Comparison of ENCODE assay signal across 1 cellular context in the genomic region with DNA sequence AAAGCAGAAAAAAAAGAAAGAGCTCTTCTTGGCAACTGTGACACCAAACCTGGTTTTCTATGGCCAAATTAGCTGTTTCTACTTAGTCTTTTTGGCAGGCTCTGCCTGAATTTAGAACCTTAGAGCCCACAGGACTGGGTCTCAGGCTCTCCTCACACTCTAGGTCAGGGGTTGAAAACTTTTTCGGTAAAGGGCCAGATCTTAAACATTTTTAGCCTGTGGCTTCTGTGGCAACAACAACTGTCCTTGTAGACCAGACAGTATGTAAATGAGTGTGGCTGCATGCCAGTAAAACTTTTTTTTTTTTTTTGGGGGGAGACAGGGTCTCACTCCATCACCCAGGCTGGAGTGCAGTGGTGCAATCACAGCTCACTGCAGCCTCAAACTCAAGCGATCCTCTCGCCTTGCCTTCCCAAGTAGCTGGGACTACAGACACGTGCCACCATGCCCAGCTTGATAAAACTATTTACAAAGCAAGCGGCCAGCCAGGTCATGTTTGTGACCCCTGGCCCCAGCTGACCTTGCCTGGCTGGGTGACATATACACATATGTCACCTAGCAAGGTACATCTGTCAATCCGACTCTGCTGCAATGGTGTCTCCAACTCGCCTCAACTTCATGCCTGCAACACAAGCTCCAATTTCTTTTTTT.
TF ChIP-seq lines count a peak whose summit lies in the region.

No MANE protein-coding gene starts in this region.

TF ChIP-seq in HepG2, 621 proteins besides CTCF, POLR2A, EP300 and RAD21 (continued from another document and continues in another):
- TF ChIP-seq, protein P1, sequence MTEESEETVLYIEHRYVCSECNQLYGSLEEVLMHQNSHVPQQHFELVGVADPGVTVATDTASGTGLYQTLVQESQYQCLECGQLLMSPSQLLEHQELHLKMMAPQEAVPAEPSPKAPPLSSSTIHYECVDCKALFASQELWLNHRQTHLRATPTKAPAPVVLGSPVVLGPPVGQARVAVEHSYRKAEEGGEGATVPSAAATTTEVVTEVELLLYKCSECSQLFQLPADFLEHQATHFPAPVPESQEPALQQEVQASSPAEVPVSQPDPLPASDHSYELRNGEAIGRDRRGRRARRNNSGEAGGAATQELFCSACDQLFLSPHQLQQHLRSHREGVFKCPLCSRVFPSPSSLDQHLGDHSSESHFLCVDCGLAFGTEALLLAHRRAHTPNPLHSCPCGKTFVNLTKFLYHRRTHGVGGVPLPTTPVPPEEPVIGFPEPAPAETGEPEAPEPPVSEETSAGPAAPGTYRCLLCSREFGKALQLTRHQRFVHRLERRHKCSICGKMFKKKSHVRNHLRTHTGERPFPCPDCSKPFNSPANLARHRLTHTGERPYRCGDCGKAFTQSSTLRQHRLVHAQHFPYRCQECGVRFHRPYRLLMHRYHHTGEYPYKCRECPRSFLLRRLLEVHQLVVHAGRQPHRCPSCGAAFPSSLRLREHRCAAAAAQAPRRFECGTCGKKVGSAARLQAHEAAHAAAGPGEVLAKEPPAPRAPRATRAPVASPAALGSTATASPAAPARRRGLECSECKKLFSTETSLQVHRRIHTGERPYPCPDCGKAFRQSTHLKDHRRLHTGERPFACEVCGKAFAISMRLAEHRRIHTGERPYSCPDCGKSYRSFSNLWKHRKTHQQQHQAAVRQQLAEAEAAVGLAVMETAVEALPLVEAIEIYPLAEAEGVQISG (CRISPR knock-in tag; IDR thresholded peaks at IDR 0.05) = peak; percentile 73
- TF ChIP-seq, protein P2, sequence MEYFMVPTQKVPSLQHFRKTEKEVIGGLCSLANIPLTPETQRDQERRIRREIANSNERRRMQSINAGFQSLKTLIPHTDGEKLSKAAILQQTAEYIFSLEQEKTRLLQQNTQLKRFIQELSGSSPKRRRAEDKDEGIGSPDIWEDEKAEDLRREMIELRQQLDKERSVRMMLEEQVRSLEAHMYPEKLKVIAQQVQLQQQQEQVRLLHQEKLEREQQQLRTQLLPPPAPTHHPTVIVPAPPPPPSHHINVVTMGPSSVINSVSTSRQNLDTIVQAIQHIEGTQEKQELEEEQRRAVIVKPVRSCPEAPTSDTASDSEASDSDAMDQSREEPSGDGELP (IDR thresholded peaks at IDR 0.05; ENCODE audit: borderline replicate concordance, low read depth) = peak; percentile 86; the same call in 1 of the 2 replicates
- TF ChIP-seq ZNF496 (CRISPR knock-in tag; IDR thresholded peaks at IDR 0.05; ENCODE audit: insufficient replicate concordance) = no peak
- TF ChIP-seq, protein P3, sequence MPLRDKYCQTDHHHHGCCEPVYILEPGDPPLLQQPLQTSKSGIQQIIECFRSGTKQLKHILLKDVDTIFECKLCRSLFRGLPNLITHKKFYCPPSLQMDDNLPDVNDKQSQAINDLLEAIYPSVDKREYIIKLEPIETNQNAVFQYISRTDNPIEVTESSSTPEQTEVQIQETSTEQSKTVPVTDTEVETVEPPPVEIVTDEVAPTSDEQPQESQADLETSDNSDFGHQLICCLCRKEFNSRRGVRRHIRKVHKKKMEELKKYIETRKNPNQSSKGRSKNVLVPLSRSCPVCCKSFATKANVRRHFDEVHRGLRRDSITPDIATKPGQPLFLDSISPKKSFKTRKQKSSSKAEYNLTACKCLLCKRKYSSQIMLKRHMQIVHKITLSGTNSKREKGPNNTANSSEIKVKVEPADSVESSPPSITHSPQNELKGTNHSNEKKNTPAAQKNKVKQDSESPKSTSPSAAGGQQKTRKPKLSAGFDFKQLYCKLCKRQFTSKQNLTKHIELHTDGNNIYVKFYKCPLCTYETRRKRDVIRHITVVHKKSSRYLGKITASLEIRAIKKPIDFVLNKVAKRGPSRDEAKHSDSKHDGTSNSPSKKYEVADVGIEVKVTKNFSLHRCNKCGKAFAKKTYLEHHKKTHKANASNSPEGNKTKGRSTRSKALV (CRISPR knock-in tag; IDR thresholded peaks at IDR 0.05) = no peak
- peak; percentile 33; the same call in 1 of the 2 replicates for TF ChIP-seq FOSL1 (CRISPR knock-in tag; IDR thresholded peaks at IDR 0.05; ENCODE audit: borderline replicate concordance)
- TF ChIP-seq, protein P4, sequence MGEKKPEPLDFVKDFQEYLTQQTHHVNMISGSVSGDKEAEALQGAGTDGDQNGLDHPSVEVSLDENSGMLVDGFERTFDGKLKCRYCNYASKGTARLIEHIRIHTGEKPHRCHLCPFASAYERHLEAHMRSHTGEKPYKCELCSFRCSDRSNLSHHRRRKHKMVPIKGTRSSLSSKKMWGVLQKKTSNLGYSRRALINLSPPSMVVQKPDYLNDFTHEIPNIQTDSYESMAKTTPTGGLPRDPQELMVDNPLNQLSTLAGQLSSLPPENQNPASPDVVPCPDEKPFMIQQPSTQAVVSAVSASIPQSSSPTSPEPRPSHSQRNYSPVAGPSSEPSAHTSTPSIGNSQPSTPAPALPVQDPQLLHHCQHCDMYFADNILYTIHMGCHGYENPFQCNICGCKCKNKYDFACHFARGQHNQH (CRISPR knock-in tag; IDR thresholded peaks at IDR 0.05) = peak; percentile 69; the same call in 1 of the 2 replicates
- no peak for TF ChIP-seq MTA3 (CRISPR knock-in tag; IDR thresholded peaks at IDR 0.05)
- TF ChIP-seq, protein P5, sequence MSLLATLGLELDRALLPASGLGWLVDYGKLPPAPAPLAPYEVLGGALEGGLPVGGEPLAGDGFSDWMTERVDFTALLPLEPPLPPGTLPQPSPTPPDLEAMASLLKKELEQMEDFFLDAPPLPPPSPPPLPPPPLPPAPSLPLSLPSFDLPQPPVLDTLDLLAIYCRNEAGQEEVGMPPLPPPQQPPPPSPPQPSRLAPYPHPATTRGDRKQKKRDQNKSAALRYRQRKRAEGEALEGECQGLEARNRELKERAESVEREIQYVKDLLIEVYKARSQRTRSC (CRISPR knock-in tag; IDR thresholded peaks at IDR 0.05; ENCODE audit: low read depth) = no peak
- TF ChIP-seq, protein P6, sequence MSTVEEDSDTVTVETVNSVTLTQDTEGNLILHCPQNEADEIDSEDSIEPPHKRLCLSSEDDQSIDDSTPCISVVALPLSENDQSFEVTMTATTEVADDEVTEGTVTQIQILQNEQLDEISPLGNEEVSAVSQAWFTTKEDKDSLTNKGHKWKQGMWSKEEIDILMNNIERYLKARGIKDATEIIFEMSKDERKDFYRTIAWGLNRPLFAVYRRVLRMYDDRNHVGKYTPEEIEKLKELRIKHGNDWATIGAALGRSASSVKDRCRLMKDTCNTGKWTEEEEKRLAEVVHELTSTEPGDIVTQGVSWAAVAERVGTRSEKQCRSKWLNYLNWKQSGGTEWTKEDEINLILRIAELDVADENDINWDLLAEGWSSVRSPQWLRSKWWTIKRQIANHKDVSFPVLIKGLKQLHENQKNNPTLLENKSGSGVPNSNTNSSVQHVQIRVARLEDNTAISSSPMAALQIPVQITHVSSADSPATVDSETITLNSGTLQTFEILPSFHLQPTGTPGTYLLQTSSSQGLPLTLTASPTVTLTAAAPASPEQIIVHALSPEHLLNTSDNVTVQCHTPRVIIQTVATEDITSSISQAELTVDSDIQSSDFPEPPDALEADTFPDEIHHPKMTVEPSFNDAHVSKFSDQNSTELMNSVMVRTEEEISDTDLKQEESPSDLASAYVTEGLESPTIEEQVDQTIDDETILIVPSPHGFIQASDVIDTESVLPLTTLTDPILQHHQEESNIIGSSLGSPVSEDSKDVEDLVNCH (CRISPR knock-in tag; IDR thresholded peaks at IDR 0.05) = no peak
- no peak for TF ChIP-seq AKAP8 (CRISPR knock-in tag; IDR thresholded peaks at IDR 0.05)
- no peak for TF ChIP-seq ZNF367 (CRISPR knock-in tag; IDR thresholded peaks at IDR 0.05; ENCODE audit: borderline replicate concordance)
- no peak; the same call in 1 of the 2 replicates for TF ChIP-seq CREM (IDR thresholded peaks at IDR 0.05)
- no peak for TF ChIP-seq CREM (CRISPR knock-in tag; IDR thresholded peaks at IDR 0.05)
- TF ChIP-seq BCL6 (CRISPR knock-in tag; IDR thresholded peaks at IDR 0.05) = peak; percentile 91
- 0 out of 2 replicates have a peak, but pooled peaks have one; percentile 30 for TF ChIP-seq SP5 (CRISPR knock-in tag; IDR thresholded peaks at IDR 0.05; ENCODE audit: borderline replicate concordance, low read depth)
- TF ChIP-seq ESRRA (CRISPR knock-in tag; IDR thresholded peaks at IDR 0.05; ENCODE audit: low read depth) = peak; percentile 74; the same call in 1 of the 2 replicates
- TF ChIP-seq, protein P7, sequence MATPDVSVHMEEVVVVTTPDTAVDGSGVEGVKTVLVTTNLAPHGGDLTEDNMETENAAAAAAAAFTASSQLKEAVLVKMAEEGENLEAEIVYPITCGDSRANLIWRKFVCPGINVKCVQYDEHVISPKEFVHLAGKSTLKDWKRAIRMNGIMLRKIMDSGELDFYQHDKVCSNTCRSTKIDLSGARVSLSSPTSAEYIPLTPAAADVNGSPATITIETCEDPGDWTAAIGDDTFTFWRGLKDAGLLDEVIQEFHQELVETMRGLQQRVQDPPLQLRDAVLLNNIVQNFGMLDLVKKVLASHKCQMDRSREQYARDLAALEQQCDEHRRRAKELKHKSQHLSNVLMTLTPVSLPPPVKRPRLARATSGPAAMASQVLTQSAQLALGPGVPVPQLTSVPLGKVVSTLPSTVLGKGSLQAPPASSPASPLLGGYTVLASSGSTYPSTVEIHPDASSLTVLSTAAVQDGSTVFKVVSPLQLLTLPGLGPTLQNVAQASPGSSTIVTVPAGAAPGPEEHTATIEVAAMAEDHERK (CRISPR knock-in tag; IDR thresholded peaks at IDR 0.05; ENCODE audit: low read depth) = no peak
- 0 out of 2 replicates have a peak, but pooled peaks have one; percentile 20 for TF ChIP-seq ZNF317 (CRISPR knock-in tag; IDR thresholded peaks at IDR 0.05)
- TF ChIP-seq GPN1 (CRISPR knock-in tag; IDR thresholded peaks at IDR 0.05; ENCODE audit: borderline replicate concordance) = no peak
- TF ChIP-seq, protein P8, sequence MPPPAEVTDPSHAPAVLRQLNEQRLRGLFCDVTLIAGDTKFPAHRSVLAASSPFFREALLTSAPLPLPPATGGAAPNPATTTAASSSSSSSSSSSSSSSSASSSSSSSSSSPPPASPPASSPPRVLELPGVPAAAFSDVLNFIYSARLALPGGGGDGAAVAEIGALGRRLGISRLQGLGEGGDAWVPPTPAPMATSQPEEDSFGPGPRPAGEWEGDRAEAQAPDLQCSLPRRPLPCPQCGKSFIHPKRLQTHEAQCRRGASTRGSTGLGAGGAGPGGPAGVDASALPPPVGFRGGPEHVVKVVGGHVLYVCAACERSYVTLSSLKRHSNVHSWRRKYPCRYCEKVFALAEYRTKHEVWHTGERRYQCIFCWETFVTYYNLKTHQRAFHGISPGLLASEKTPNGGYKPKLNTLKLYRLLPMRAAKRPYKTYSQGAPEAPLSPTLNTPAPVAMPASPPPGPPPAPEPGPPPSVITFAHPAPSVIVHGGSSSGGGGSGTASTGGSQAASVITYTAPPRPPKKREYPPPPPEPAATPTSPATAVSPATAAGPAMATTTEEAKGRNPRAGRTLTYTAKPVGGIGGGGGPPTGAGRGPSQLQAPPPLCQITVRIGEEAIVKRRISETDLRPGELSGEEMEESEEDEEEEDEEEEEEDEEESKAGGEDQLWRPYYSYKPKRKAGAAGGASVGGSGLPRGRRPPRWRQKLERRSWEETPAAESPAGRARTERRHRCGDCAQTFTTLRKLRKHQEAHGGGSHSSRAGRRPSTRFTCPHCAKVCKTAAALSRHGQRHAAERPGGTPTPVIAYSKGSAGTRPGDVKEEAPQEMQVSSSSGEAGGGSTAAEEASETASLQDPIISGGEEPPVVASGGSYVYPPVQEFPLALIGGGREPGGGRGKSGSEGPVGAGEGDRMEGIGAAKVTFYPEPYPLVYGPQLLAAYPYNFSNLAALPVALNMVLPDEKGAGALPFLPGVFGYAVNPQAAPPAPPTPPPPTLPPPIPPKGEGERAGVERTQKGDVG (CRISPR knock-in tag; IDR thresholded peaks at IDR 0.05; ENCODE audit: borderline replicate concordance) = no peak
- TF ChIP-seq, protein P9, sequence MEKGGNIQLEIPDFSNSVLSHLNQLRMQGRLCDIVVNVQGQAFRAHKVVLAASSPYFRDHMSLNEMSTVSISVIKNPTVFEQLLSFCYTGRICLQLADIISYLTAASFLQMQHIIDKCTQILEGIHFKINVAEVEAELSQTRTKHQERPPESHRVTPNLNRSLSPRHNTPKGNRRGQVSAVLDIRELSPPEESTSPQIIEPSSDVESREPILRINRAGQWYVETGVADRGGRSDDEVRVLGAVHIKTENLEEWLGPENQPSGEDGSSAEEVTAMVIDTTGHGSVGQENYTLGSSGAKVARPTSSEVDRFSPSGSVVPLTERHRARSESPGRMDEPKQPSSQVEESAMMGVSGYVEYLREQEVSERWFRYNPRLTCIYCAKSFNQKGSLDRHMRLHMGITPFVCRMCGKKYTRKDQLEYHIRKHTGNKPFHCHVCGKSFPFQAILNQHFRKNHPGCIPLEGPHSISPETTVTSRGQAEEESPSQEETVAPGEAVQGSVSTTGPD (CRISPR knock-in tag; IDR thresholded peaks at IDR 0.05) = no peak
- TF ChIP-seq, protein P10, sequence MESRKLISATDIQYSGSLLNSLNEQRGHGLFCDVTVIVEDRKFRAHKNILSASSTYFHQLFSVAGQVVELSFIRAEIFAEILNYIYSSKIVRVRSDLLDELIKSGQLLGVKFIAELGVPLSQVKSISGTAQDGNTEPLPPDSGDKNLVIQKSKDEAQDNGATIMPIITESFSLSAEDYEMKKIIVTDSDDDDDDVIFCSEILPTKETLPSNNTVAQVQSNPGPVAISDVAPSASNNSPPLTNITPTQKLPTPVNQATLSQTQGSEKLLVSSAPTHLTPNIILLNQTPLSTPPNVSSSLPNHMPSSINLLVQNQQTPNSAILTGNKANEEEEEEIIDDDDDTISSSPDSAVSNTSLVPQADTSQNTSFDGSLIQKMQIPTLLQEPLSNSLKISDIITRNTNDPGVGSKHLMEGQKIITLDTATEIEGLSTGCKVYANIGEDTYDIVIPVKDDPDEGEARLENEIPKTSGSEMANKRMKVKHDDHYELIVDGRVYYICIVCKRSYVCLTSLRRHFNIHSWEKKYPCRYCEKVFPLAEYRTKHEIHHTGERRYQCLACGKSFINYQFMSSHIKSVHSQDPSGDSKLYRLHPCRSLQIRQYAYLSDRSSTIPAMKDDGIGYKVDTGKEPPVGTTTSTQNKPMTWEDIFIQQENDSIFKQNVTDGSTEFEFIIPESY (CRISPR knock-in tag; IDR thresholded peaks at IDR 0.05) = 0 out of 2 replicates have a peak, but pooled peaks have one; percentile 19
- no peak for TF ChIP-seq DR1 (CRISPR knock-in tag; IDR thresholded peaks at IDR 0.05)
- TF ChIP-seq, protein P11, sequence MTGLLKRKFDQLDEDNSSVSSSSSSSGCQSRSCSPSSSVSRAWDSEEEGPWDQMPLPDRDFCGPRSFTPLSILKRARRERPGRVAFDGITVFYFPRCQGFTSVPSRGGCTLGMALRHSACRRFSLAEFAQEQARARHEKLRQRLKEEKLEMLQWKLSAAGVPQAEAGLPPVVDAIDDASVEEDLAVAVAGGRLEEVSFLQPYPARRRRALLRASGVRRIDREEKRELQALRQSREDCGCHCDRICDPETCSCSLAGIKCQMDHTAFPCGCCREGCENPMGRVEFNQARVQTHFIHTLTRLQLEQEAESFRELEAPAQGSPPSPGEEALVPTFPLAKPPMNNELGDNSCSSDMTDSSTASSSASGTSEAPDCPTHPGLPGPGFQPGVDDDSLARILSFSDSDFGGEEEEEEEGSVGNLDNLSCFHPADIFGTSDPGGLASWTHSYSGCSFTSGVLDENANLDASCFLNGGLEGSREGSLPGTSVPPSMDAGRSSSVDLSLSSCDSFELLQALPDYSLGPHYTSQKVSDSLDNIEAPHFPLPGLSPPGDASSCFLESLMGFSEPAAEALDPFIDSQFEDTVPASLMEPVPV (CRISPR knock-in tag; IDR thresholded peaks at IDR 0.05) = 0 out of 2 replicates have a peak, but pooled peaks have one; percentile 43
- 0 out of 2 replicates have a peak, but pooled peaks have one; percentile 67 for TF ChIP-seq SMYD3 (CRISPR knock-in tag; IDR thresholded peaks at IDR 0.05)
- TF ChIP-seq THYN1 (CRISPR knock-in tag; IDR thresholded peaks at IDR 0.05; ENCODE audit: borderline replicate concordance, low read depth) = no peak
- no peak for TF ChIP-seq ZBTB1 (CRISPR knock-in tag; IDR thresholded peaks at IDR 0.05; ENCODE audit: borderline replicate concordance)
- TF ChIP-seq TCF7 (IDR thresholded peaks at IDR 0.05; ENCODE audit: low read depth) = peak; percentile 20; the same call in 1 of the 2 replicates
- TF ChIP-seq ZKSCAN8 (CRISPR knock-in tag; IDR thresholded peaks at IDR 0.05; ENCODE audit: borderline replicate concordance) = no peak
- peak; percentile 46; the same call in 1 of the 2 replicates for TF ChIP-seq KAT8 (CRISPR knock-in tag; IDR thresholded peaks at IDR 0.05)
- TF ChIP-seq ZNF772 (CRISPR knock-in tag; IDR thresholded peaks at IDR 0.05) = 0 out of 2 replicates have a peak, but pooled peaks have one; percentile 54
